ENCODE assay signal across 8 cellular contexts in the genomic region with DNA sequence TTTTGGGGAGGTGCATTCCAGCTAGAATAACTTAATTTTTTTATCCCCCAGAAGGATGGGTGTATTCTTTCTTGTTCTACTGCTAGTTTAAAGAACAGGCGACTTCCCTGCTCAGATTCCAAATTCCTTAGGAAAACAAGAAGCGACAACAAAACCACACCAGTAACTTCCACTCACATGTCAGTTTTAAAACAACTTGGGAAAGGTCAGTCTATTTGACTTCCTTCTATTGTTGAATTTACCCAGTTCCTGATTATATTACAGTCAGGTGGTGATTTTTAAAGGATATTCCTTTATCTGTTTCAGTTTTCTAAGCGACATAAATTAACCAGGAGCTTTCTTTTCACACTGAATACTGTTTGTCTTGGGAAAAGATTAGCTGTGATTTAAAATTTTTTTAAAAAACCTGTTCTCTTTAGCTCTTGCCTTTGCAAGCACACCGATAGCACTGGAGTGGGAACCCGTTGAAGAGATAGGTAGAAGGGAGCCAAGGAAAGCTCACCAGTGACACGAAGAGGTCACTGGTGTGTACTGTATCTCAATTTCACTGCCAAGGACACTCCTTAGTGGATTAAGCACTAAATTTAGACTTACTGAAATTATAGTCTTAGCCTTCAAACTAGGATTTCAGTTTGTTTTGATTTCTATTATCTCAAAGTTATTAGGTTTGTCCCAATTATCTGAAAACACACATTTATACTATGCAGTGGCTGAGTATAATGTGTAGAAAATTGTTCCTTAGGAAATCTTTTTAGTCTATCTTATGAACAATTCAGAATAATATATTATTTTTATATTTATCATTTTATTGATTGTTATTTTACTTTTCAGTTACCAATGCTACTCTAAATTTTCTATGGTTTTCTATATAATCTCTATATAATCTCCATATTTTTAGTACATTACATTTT. TPM values are rescaled to one million over a fixed set of nuclear protein-coding genes. Genes with fewer than 3 reads are reported as not detected.
DNase-seq lines count a peak whose midpoint lies in the region; ATAC-seq and TF ChIP-seq lines count a peak whose summit lies in the region.

No MANE protein-coding gene starts in this region.

- peaks cover 0 to 4% of the 10 kb centered on the region in 2 experiments for H3K4me1 ChIP-seq in trophoblast cell (ENCODE audit: control insufficient read depth in 1 of 2, insufficient read depth in 2 of 2, low read length in 2 of 2)

- H3K23ac ChIP-seq in trophoblast cell (ENCODE audit: low read length): no peak overlapping the region

- peaks cover 5% of the 10 kb centered on the region for H3K79me1 ChIP-seq in trophoblast cell (ENCODE audit: low read length)

- no peaks in the 10 kb centered on the region for H3K79me2 ChIP-seq in trophoblast cell (ENCODE audit: control insufficient read depth, insufficient read depth, low read length, poor library complexity)

- no peak overlapping the region for H3K18ac ChIP-seq in trophoblast cell (ENCODE audit: low read length)

- H4K8ac ChIP-seq in trophoblast cell (ENCODE audit: low read depth, low read length): no peak overlapping the region

- H3K9me3 Mint-ChIP-seq in glutamatergic neuron (ENCODE audit: unreplicated experiment): no peaks in the 10 kb centered on the region

- no peak overlapping the region for H3K4me3 Mint-ChIP-seq in glutamatergic neuron (ENCODE audit: unreplicated experiment)

- no peak overlapping the region for H4K91ac ChIP-seq in trophoblast cell (ENCODE audit: low read depth, low read length)

- H2BK12ac ChIP-seq in trophoblast cell (ENCODE audit: low read length): no peak overlapping the region

- DNase-seq in DMS114 treated with DMSO at 0.1 percent for 48 hours (lab: John Stamatoyannopoulos, UW; ENCODE audit: unreplicated experiment): peak; percentile 19
- DNase-seq in NCI-H2107 (lab: John Stamatoyannopoulos, UW): peak; percentile 62
- peak; percentile 60 for DNase-seq in WERI-Rb-1
- peak; percentile 40 for DNase-seq in glutamatergic neuron
- peak; percentile 44 to 69 for DNase-seq in trophoblast cell
- no peak for DNase-seq in activated naive CD4-positive, alpha-beta T cell treated with anti-CD3 and anti-CD28 coated beads, Interleukin-2, amount 50 U/mL, for 16 hours

- no peaks in the 10 kb centered on the region for H3K9me3 ChIP-seq in WERI-Rb-1 (ENCODE audit: severe bottlenecking)
- no peaks in the 10 kb centered on the region for H3K9me3 ChIP-seq in trophoblast cell (ENCODE audit: insufficient read depth, low read depth, low read length)

- no peak overlapping the region for H2BK5ac ChIP-seq in trophoblast cell (ENCODE audit: low read depth, low read length, poor library complexity)

- no peak overlapping the region for H4K12ac ChIP-seq in trophoblast cell (ENCODE audit: low read depth, low read length)

- H3K4me1 Mint-ChIP-seq in glutamatergic neuron (ENCODE audit: low read depth, unreplicated experiment): no peaks in the 10 kb centered on the region

- H3K27ac Mint-ChIP-seq in glutamatergic neuron (ENCODE audit: unreplicated experiment): no peak overlapping the region

- no peak overlapping the region for H3K4ac ChIP-seq in trophoblast cell (ENCODE audit: low read depth, low read length)

- no peak overlapping the region for H2BK120ac ChIP-seq in trophoblast cell (ENCODE audit: insufficient read depth, low read length, poor library complexity)

- no peak overlapping the region for H3K4me2 ChIP-seq in trophoblast cell (ENCODE audit: low read length)

- H3K14ac ChIP-seq in trophoblast cell (ENCODE audit: low read length): no peak overlapping the region

- WGBS in trophoblast cell (ENCODE audit: extremely low coverage, insufficient coverage, insufficient read length): no CpG with 5 or more reads among the region's 6 CpGs

- H3K27me3 ChIP-seq in WERI-Rb-1 (ENCODE audit: insufficient read depth, low read depth, severe bottlenecking): no peaks in the 10 kb centered on the region
- no peaks in the 10 kb centered on the region for H3K27me3 ChIP-seq in trophoblast cell (ENCODE audit: insufficient read depth, low read length)

- no peaks in the 10 kb centered on the region for H3K27me3 Mint-ChIP-seq in glutamatergic neuron (ENCODE audit: unreplicated experiment)

- H3K9ac ChIP-seq in trophoblast cell (ENCODE audit: low read length): no peak overlapping the region

- TF ChIP-seq CTCF in WERI-Rb-1 (IDR thresholded peaks at IDR 0.05; ENCODE audit: low read depth, low read length) (peak; percentile 82), glutamatergic neuron (IDR thresholded peaks at IDR 0.05; ENCODE audit: partially characterized antibody, unreplicated experiment) (peak; percentile 61)

- H3K27ac ChIP-seq in WERI-Rb-1: no peak overlapping the region
- peak overlapping the region; percentile 53 for H3K27ac ChIP-seq in trophoblast cell (ENCODE audit: low read depth, low read length)

- no peak overlapping the region for H2AFZ ChIP-seq in trophoblast cell (ENCODE audit: insufficient read depth, low read length, poor library complexity)

- no peaks in the 10 kb centered on the region for H3K36me3 Mint-ChIP-seq in glutamatergic neuron (ENCODE audit: unreplicated experiment)

- peak; percentile 100 for ATAC-seq in GM19351 (IDR thresholded peaks at IDR 0.05; ENCODE audit: unreplicated experiment)
- peak; percentile 100 for ATAC-seq in HG03139 (IDR thresholded peaks at IDR 0.05; ENCODE audit: unreplicated experiment)

- H3K36me3 ChIP-seq in WERI-Rb-1 (no peaks in the 10 kb centered on the region), trophoblast cell (ENCODE audit: control insufficient read depth in 1 of 2, insufficient read depth in 2 of 2, low read length in 2 of 2) (no peaks in the 10 kb centered on the region)

- no peak overlapping the region for H2AK5ac ChIP-seq in trophoblast cell (ENCODE audit: low read length)

- H3K4me3 ChIP-seq in WERI-Rb-1 (ENCODE audit: low read depth, low read length) (no peak overlapping the region), trophoblast cell (ENCODE audit: low read depth, low read length) (no peak overlapping the region)

RNA-seq across cellular contexts. Expression of a gene that starts 22.3 kb away (rescaled TPM):
- total RNA-seq in glutamatergic neuron (ENCODE audit: unreplicated experiment): 442 TPM
- 152 and 156 TPM in 2 replicates for polyA plus RNA-seq in trophoblast cell (2013)
